Comparison of ENCODE assay signal across 25 cellular contexts in the genomic region with DNA sequence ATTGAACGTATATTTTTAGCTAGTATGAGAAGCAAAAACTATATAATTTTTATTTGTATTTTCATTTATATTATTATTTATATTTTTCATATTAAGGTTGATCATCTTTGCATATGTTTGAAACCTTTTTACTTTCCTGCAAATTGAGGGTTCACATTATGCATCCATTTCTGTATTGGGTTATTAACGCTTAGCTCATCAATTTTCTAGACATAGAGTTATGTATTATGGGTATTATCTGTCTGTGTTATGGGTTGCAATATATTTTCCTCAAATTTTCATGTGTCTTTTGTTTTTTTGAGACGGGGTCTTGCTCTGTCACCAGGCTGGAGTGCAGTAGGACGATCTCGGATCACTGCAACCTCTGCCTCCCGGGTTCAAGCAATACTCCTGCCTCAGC.
DNase-seq lines count a peak whose midpoint lies in the region; ATAC-seq, FAIRE-seq and TF ChIP-seq lines count a peak whose summit lies in the region.
"Had no signal": no experiment of that assay in that cellular context is flagged by ENCODE, and none has a peak within 500 bp of the region (broad histone marks: within the 10 kb centered on the region; RNA-seq: fewer than 3 reads in every experiment).

No MANE protein-coding gene starts in this region.

- no peaks in the 10 kb centered on the region for H3K9me1 ChIP-seq in K562 (ENCODE audit: control insufficient read depth, insufficient read depth, low read length)

- intact Hi-C loops in HepG2 (cut with micrococcal nuclease; ENCODE audit: unreplicated experiment) (no loop called here), right lobe of liver (cut with DNase I) (no loop called here), K562 (cut with micrococcal nuclease) (no loop called here)

- TF ChIP-seq RAD21 in HepG2 (CRISPR knock-in tag; IDR thresholded peaks at IDR 0.05) (no peak), K562 (CRISPR knock-in tag; conservative IDR thresholded peaks at IDR 0.05 in 1 of 2, IDR thresholded peaks at IDR 0.05 in 1 of 2) (no peak)

- H3K27me3 ChIP-seq in HepG2 (ENCODE audit: control insufficient read depth in 1 of 2, insufficient read depth in 2 of 2, low read length in 2 of 2) = no peaks in the 10 kb centered on the region
- no peaks in the 10 kb centered on the region for H3K27me3 ChIP-seq in right lobe of liver
- H3K27me3 ChIP-seq in K562 (ENCODE audit: control insufficient read depth in 2 of 2, insufficient read depth in 2 of 2, low read length in 2 of 2) = no peaks in the 10 kb centered on the region
- no peaks in the 10 kb centered on the region for H3K27me3 ChIP-seq in smooth muscle cell (ENCODE audit: low read depth)
- H3K27me3 ChIP-seq: BE2C, BLaER1 had no signal

- TF ChIP-seq EP300 in HepG2 (IDR thresholded peaks at IDR 0.05; ENCODE audit: low read depth in 2 of 2, low read length in 2 of 2) (no peak), HepG2 (CRISPR knock-in tag; IDR thresholded peaks at IDR 0.05; ENCODE audit: borderline replicate concordance) (no peak), K562 (IDR thresholded peaks at IDR 0.05; ENCODE audit: low read length) (no peak)

- no peak for FAIRE-seq in HepG2 (lab: Jason Lieb, UNC)
- FAIRE-seq in K562 (lab: Jason Lieb, UNC) = no peak
- FAIRE-seq: GM12878, GM12892, GM18507, GM19239 had no signal

- TF ChIP-seq POLR2A in HepG2 (IDR thresholded peaks at IDR 0.05; ENCODE audit: insufficient read depth in 1 of 2, low read depth in 2 of 2, low read length in 2 of 2) (no peak), right lobe of liver (IDR thresholded peaks at IDR 0.05) (no peak), K562 (conservative IDR thresholded peaks at IDR 0.05) (no peak)

- 6% methylated on average over 6 of the region's 6 CpGs for WGBS in HepG2 (ENCODE audit: low lambda C conversion rate)
- WGBS in right lobe of liver (ENCODE audit: insufficient coverage, low coverage, low lambda C conversion rate, missing lambda C conversion rate) = 64% methylated on average over 6 of the region's 6 CpGs
- WGBS in K562 (ENCODE audit: insufficient coverage, low coverage, missing lambda C conversion rate) = 0% methylated on average over 6 of the region's 6 CpGs
- WGBS in smooth muscle cell (ENCODE audit: low lambda C conversion rate) = over 99% methylated on average over 6 of the region's 6 CpGs

- no peaks in the 10 kb centered on the region for H3F3A ChIP-seq in smooth muscle cell (ENCODE audit: low read depth)

- DNase-seq in HepG2 (ENCODE audit: low spot score) (no peak), right lobe of liver (no peak), K562 (ENCODE audit: extremely low read depth in 1 of 4, low spot score in 3 of 4) (no peak), smooth muscle cell (lab: John Stamatoyannopoulos, UW; ENCODE audit: unreplicated experiment) (no peak), NCI-H526 treated with DMSO at 0.1 percent for 48 hours (lab: John Stamatoyannopoulos, UW) (no peak)
- DNase-seq: ACHN; BE2C; C1 segment of cervical spinal cord; CD4-positive, alpha-beta memory T cell; CD4-positive, CD25-positive, alpha-beta regulatory T cell; CD8-positive, alpha-beta memory T cell; COR-L47; DMS 273 treated with DMSO at 0.1 percent for 48 hours; DMS153; DMS53; DMS79; DND-41; EL; GDM1 had no signal

- H3K27ac ChIP-seq in HepG2 (ENCODE audit: extremely low read length, insufficient read depth, low read length) (no peak overlapping the region), right lobe of liver (no peak overlapping the region), K562 (ENCODE audit: extremely low read depth, low read depth, low read length) (no peak overlapping the region), smooth muscle cell (ENCODE audit: low read depth) (no peak overlapping the region)
- H3K27ac ChIP-seq: 22Rv1, BLaER1 had no signal

- no peak overlapping the region for H3K9ac ChIP-seq in HepG2 (ENCODE audit: insufficient read depth, low read depth, low read length)
- no peak overlapping the region for H3K9ac ChIP-seq in K562 (ENCODE audit: insufficient read depth in 1 of 2, low read depth in 2 of 2, low read length in 2 of 2)
- H3K9ac ChIP-seq in smooth muscle cell (ENCODE audit: low read depth) = no peak overlapping the region
- H3K9ac ChIP-seq: BLaER1 had no signal

- no peaks in the 10 kb centered on the region for H3K4me1 ChIP-seq in HepG2 (ENCODE audit: insufficient read depth, low read length)
- no peaks in the 10 kb centered on the region for H3K4me1 ChIP-seq in right lobe of liver
- H3K4me1 ChIP-seq in K562 (replicated peaks in 1 of 2; ENCODE audit: control insufficient read depth in 2 of 2, insufficient read depth in 2 of 2, low read length in 2 of 2) = no peaks in the 10 kb centered on the region
- H3K4me1 ChIP-seq in smooth muscle cell (ENCODE audit: low read depth) = no peaks in the 10 kb centered on the region
- H3K4me1 ChIP-seq: BE2C, BLaER1 had no signal

- TF ChIP-seq CTCF in HepG2 (CRISPR knock-in tag; IDR thresholded peaks at IDR 0.05) (no peak), right lobe of liver (IDR thresholded peaks at IDR 0.05) (no peak), K562 (IDR thresholded peaks at IDR 0.05 in 2 of 3, conservative IDR thresholded peaks at IDR 0.05 in 1 of 3; ENCODE audit: insufficient read depth in 2 of 3, low read depth in 1 of 3, low read length in 3 of 3) (no peak), smooth muscle cell (IDR thresholded peaks at IDR 0.05; ENCODE audit: borderline replicate concordance, insufficient read depth, poor library complexity, severe bottlenecking) (no peak)

- H2AFZ ChIP-seq in HepG2 (ENCODE audit: low read length) (no peak overlapping the region), K562 (ENCODE audit: low read depth, low read length) (no peak overlapping the region), smooth muscle cell (ENCODE audit: low read depth) (no peak overlapping the region)

- H3K79me2 ChIP-seq in HepG2 (ENCODE audit: insufficient read depth, low read length) (no peaks in the 10 kb centered on the region), K562 (ENCODE audit: control insufficient read depth, insufficient read depth, low read length) (no peaks in the 10 kb centered on the region), smooth muscle cell (ENCODE audit: low read depth) (no peaks in the 10 kb centered on the region)

- POLR2A ChIA-PET in HepG2 (lab: Yijun Ruan, JAX) = no interaction called here
- POLR2A ChIA-PET in K562 (lab: Yijun Ruan, JAX) = no interaction called here

- in situ Hi-C loops in HepG2 (cut with HindIII; ENCODE audit: extremely low pct_ligation_motif_present, low pct_unique_long_range_greater_than_20kb) (no loop called here), K562 (cut with MboI) (no loop called here)

- H3K4me2 ChIP-seq in HepG2 (ENCODE audit: low read depth, low read length) (no peak overlapping the region), K562 (ENCODE audit: insufficient read depth, low read length) (no peak overlapping the region), smooth muscle cell (no peak overlapping the region)
- H3K4me2 ChIP-seq: BLaER1 had no signal

- H4K20me1 ChIP-seq in HepG2 (ENCODE audit: insufficient read depth, low read length) (no peaks in the 10 kb centered on the region), K562 (replicated peaks; ENCODE audit: control insufficient read depth, insufficient read depth, low read length) (no peaks in the 10 kb centered on the region), smooth muscle cell (ENCODE audit: low read depth) (no peaks in the 10 kb centered on the region)
- H4K20me1 ChIP-seq: BLaER1 had no signal

- no peak overlapping the region for H3K4me3 ChIP-seq in HepG2 (replicated peaks in 1 of 3; ENCODE audit: insufficient read depth in 1 of 3, low read depth in 2 of 3, low read length in 3 of 3)
- no peak overlapping the region for H3K4me3 ChIP-seq in right lobe of liver
- H3K4me3 ChIP-seq in K562 = no peak overlapping the region
- no peak overlapping the region for H3K4me3 ChIP-seq in smooth muscle cell
- H3K4me3 ChIP-seq: BLaER1, GM12878 had no signal

- ATAC-seq in HepG2 (no peak), right lobe of liver (no peak), K562 (no peak)
- ATAC-seq: GM12878 had no signal

- no peaks in the 10 kb centered on the region for H3K36me3 ChIP-seq in HepG2 (replicated peaks in 1 of 2; ENCODE audit: control insufficient read depth in 1 of 2, insufficient read depth in 2 of 2, low read length in 2 of 2)
- no peaks in the 10 kb centered on the region for H3K36me3 ChIP-seq in right lobe of liver
- no peaks in the 10 kb centered on the region for H3K36me3 ChIP-seq in K562 (ENCODE audit: control insufficient read depth, insufficient read depth, low read length)
- no peaks in the 10 kb centered on the region for H3K36me3 ChIP-seq in smooth muscle cell (ENCODE audit: low read depth)
- H3K36me3 ChIP-seq: BE2C, BLaER1 had no signal

- peaks cover 56% of the 10 kb centered on the region for H3K9me3 ChIP-seq in HepG2 (ENCODE audit: low read length)
- H3K9me3 ChIP-seq in right lobe of liver = no peaks in the 10 kb centered on the region
- H3K9me3 ChIP-seq in K562 (replicated peaks; ENCODE audit: control insufficient read depth, insufficient read depth, low read depth, low read length) = no peaks in the 10 kb centered on the region
- H3K9me3 ChIP-seq in smooth muscle cell (replicated peaks; ENCODE audit: low read depth) = no peaks in the 10 kb centered on the region
- H3K9me3 ChIP-seq: BE2C had no signal

- no TSS peak for BruUV-seq in HepG2 (replicated peaks; lab: Mats Ljungman, UMichigan)
- BruUV-seq in K562 (replicated peaks; lab: Mats Ljungman, UMichigan) = no TSS peak

- CTCF ChIA-PET in HepG2 (lab: Yijun Ruan, JAX; ENCODE audit: low intra/inter-chr PET ratio, low total read pairs) (no interaction called here), K562 (lab: Yijun Ruan, JAX; ENCODE audit: low intra/inter-chr PET ratio) (no interaction called here)

TF ChIP-seq in HepG2, 621 proteins besides CTCF, POLR2A, EP300 and RAD21 (continues in another document):
- no peak for TF ChIP-seq TOPORS (CRISPR knock-in tag; IDR thresholded peaks at IDR 0.05)
- TF ChIP-seq MAFK (conservative IDR thresholded peaks at IDR 0.05 in 1 of 2, IDR thresholded peaks at IDR 0.05 in 1 of 2; ENCODE audit: low read length in 2 of 2) = peak; percentile 72 to 90; a peak in 3 of 4 replicates
- no peak for TF ChIP-seq EEA1 (CRISPR knock-in tag; IDR thresholded peaks at IDR 0.05; ENCODE audit: borderline replicate concordance)
- TF ChIP-seq ZNF263 (CRISPR knock-in tag; IDR thresholded peaks at IDR 0.05) = no peak
- TF ChIP-seq SP2 (CRISPR knock-in tag; IDR thresholded peaks at IDR 0.05) = no peak
- no peak for TF ChIP-seq GZF1 (CRISPR knock-in tag; IDR thresholded peaks at IDR 0.05)

TF ChIP-seq in K562, 482 proteins besides CTCF, POLR2A, EP300 and RAD21:
- TF ChIP-seq MAFK (IDR thresholded peaks at IDR 0.05; ENCODE audit: low read length) (0 out of 2 replicates have a peak, but pooled peaks have one; percentile 18), EP400 (IDR thresholded peaks at IDR 0.05) (no peak), FOXA3 (CRISPR knock-in tag; conservative IDR thresholded peaks at IDR 0.05 in 1 of 2, IDR thresholded peaks at IDR 0.05 in 1 of 2) (no peak), ZNF316 (IDR thresholded peaks at IDR 0.05) (0 out of 2 replicates have a peak, but pooled peaks have one; percentile 29)
